In the genomic region with DNA sequence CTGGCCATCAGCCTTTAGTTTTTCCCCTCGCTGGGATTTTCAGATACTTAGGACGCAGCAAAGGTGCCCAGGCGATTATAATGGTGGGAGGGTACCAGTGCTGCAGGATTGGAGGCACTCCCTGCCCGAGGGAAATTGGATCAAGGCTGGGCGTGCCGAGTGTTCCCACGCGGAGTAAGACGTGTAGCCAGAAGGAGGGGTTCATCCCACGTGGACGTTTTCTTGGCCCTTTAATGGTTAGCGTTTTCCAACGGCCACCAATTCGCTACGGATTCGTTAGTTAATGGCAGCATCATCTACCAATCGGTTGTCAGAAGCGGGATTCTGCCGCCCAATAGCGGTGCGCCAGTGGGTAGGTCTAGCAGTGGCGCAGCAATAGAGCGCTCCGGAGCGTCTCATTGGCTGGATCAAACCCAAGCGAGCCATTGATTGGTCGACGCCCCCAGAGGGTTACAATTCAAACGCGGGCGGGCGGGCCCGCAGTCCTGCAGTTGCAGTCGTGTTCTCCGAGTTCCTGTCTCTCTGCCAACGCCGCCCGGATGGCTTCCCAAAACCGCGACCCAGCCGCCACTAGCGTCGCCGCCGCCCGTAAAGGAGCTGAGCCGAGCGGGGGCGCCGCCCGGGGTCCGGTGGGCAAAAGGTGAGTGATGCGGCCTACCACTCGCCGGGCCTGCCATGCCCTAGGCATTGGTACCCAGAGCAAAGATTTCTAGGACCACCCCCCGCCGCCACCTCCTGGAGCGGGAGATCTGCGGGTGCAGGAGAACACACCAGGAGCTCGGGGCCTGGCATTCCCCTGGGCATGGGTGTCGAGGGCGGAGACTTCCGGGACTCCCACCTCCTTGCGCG, we compare ENCODE assay signal across 1 cellular context.
A peak's percentile ranks its signal among the peaks of the same experiment; 100 is the strongest.
TF ChIP-seq lines count a peak whose summit lies in the region.

A gene (plus strand): TSS at position 488 of the 849 bp plus-strand sequence. CDS start 52 bp downstream, at position 540.

TF ChIP-seq in HepG2, 621 proteins besides CTCF, POLR2A, EP300 and RAD21 (continued from another document and continues in another):
- TF ChIP-seq, protein P1, sequence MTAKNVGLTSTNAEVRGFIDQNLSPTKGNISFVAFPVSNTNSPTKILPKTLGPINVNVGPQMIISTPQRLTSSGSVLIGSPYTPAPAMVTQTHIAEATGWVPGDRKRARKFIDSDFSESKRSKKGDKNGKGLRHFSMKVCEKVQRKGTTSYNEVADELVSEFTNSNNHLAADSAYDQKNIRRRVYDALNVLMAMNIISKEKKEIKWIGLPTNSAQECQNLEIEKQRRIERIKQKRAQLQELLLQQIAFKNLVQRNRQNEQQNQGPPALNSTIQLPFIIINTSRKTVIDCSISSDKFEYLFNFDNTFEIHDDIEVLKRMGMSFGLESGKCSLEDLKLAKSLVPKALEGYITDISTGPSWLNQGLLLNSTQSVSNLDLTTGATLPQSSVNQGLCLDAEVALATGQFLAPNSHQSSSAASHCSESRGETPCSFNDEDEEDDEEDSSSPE (CRISPR knock-in tag; IDR thresholded peaks at IDR 0.05) = peak; percentile 99
- TF ChIP-seq ZNF598 (CRISPR knock-in tag; IDR thresholded peaks at IDR 0.05; ENCODE audit: borderline replicate concordance) = no peak; the same call in 1 of the 2 replicates
- TF ChIP-seq, protein P2, sequence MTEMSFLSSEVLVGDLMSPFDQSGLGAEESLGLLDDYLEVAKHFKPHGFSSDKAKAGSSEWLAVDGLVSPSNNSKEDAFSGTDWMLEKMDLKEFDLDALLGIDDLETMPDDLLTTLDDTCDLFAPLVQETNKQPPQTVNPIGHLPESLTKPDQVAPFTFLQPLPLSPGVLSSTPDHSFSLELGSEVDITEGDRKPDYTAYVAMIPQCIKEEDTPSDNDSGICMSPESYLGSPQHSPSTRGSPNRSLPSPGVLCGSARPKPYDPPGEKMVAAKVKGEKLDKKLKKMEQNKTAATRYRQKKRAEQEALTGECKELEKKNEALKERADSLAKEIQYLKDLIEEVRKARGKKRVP (CRISPR knock-in tag; IDR thresholded peaks at IDR 0.05) = peak in 1 of 2 experiments; percentile 73; a peak in 2 of 4 replicates
- TF ChIP-seq, protein P3, sequence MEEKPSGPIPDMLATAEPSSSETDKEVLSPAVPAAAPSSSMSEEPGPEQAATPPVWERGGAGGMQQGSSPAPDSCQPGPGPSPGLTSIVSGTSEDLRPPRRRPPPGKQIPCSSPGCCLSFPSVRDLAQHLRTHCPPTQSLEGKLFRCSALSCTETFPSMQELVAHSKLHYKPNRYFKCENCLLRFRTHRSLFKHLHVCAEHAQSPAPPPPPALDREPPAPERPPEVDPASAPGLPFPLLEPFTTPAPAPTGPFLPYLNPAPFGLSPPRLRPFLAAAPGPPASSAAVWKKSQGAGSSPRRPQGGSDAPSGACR (CRISPR knock-in tag; IDR thresholded peaks at IDR 0.05) = 0 out of 2 replicates have a peak, but pooled peaks have one; percentile 16
- 0 out of 2 replicates have a peak, but pooled peaks have one; percentile 10 for TF ChIP-seq ZNF556 (CRISPR knock-in tag; IDR thresholded peaks at IDR 0.05; ENCODE audit: borderline replicate concordance)
- peak; percentile 89 for TF ChIP-seq ZFY (CRISPR knock-in tag; IDR thresholded peaks at IDR 0.05)
- no peak for TF ChIP-seq TOPORS (CRISPR knock-in tag; IDR thresholded peaks at IDR 0.05)
- 0 out of 2 replicates have a peak, but pooled peaks have one; percentile 22 for TF ChIP-seq CBFB (CRISPR knock-in tag; IDR thresholded peaks at IDR 0.05)
- TF ChIP-seq ZNF781 (CRISPR knock-in tag; IDR thresholded peaks at IDR 0.05; ENCODE audit: borderline replicate concordance, not compliant biosample characterization) = no peak
- TF ChIP-seq RFX5 (IDR thresholded peaks at IDR 0.05; ENCODE audit: low read depth, low read length) = no peak
- TF ChIP-seq SP2 (CRISPR knock-in tag; IDR thresholded peaks at IDR 0.05) = peak; percentile 94
- 0 out of 2 replicates have a peak, but pooled peaks have one; percentile 72 for TF ChIP-seq MXD4 (CRISPR knock-in tag; IDR thresholded peaks at IDR 0.05)
- TF ChIP-seq ONECUT2 (CRISPR knock-in tag; IDR thresholded peaks at IDR 0.05) = no peak
- TF ChIP-seq REPIN1 (CRISPR knock-in tag; IDR thresholded peaks at IDR 0.05; ENCODE audit: borderline replicate concordance, low read depth) = peak; percentile 66
- peak; percentile 26; the same call in 1 of the 2 replicates for TF ChIP-seq JUNB (CRISPR knock-in tag; IDR thresholded peaks at IDR 0.05; ENCODE audit: borderline replicate concordance)
- TF ChIP-seq, protein P4, sequence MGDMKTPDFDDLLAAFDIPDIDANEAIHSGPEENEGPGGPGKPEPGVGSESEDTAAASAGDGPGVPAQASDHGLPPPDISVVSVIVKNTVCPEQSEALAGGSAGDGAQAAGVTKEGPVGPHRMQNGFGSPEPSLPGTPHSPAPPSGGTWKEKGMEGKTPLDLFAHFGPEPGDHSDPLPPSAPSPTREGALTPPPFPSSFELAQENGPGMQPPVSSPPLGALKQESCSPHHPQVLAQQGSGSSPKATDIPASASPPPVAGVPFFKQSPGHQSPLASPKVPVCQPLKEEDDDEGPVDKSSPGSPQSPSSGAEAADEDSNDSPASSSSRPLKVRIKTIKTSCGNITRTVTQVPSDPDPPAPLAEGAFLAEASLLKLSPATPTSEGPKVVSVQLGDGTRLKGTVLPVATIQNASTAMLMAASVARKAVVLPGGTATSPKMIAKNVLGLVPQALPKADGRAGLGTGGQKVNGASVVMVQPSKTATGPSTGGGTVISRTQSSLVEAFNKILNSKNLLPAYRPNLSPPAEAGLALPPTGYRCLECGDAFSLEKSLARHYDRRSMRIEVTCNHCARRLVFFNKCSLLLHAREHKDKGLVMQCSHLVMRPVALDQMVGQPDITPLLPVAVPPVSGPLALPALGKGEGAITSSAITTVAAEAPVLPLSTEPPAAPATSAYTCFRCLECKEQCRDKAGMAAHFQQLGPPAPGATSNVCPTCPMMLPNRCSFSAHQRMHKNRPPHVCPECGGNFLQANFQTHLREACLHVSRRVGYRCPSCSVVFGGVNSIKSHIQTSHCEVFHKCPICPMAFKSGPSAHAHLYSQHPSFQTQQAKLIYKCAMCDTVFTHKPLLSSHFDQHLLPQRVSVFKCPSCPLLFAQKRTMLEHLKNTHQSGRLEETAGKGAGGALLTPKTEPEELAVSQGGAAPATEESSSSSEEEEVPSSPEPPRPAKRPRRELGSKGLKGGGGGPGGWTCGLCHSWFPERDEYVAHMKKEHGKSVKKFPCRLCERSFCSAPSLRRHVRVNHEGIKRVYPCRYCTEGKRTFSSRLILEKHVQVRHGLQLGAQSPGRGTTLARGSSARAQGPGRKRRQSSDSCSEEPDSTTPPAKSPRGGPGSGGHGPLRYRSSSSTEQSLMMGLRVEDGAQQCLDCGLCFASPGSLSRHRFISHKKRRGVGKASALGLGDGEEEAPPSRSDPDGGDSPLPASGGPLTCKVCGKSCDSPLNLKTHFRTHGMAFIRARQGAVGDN (CRISPR knock-in tag; IDR thresholded peaks at IDR 0.05) = peak; percentile 87
- peak; percentile 75 for TF ChIP-seq ZSCAN21 (CRISPR knock-in tag; IDR thresholded peaks at IDR 0.05; ENCODE audit: borderline replicate concordance)
- peak; percentile 75; the same call in 1 of the 2 replicates for TF ChIP-seq ZNF816 (CRISPR knock-in tag; IDR thresholded peaks at IDR 0.05; ENCODE audit: borderline replicate concordance)
- TF ChIP-seq ZNF749 (CRISPR knock-in tag; IDR thresholded peaks at IDR 0.05; ENCODE audit: borderline replicate concordance) = peak; percentile 91; the same call in 1 of the 2 replicates
- 0 out of 2 replicates have a peak, but pooled peaks have one; percentile 65 for TF ChIP-seq GATAD1 (CRISPR knock-in tag; IDR thresholded peaks at IDR 0.05)
- TF ChIP-seq SNAI1 (CRISPR knock-in tag; IDR thresholded peaks at IDR 0.05; ENCODE audit: borderline replicate concordance) = no peak
- TF ChIP-seq, protein P5, sequence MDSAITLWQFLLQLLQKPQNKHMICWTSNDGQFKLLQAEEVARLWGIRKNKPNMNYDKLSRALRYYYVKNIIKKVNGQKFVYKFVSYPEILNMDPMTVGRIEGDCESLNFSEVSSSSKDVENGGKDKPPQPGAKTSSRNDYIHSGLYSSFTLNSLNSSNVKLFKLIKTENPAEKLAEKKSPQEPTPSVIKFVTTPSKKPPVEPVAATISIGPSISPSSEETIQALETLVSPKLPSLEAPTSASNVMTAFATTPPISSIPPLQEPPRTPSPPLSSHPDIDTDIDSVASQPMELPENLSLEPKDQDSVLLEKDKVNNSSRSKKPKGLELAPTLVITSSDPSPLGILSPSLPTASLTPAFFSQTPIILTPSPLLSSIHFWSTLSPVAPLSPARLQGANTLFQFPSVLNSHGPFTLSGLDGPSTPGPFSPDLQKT (CRISPR knock-in tag; IDR thresholded peaks at IDR 0.05; ENCODE audit: borderline replicate concordance) = no peak
- TF ChIP-seq SIX1 (CRISPR knock-in tag; IDR thresholded peaks at IDR 0.05; ENCODE audit: borderline replicate concordance) = no peak
- TF ChIP-seq, protein P6, sequence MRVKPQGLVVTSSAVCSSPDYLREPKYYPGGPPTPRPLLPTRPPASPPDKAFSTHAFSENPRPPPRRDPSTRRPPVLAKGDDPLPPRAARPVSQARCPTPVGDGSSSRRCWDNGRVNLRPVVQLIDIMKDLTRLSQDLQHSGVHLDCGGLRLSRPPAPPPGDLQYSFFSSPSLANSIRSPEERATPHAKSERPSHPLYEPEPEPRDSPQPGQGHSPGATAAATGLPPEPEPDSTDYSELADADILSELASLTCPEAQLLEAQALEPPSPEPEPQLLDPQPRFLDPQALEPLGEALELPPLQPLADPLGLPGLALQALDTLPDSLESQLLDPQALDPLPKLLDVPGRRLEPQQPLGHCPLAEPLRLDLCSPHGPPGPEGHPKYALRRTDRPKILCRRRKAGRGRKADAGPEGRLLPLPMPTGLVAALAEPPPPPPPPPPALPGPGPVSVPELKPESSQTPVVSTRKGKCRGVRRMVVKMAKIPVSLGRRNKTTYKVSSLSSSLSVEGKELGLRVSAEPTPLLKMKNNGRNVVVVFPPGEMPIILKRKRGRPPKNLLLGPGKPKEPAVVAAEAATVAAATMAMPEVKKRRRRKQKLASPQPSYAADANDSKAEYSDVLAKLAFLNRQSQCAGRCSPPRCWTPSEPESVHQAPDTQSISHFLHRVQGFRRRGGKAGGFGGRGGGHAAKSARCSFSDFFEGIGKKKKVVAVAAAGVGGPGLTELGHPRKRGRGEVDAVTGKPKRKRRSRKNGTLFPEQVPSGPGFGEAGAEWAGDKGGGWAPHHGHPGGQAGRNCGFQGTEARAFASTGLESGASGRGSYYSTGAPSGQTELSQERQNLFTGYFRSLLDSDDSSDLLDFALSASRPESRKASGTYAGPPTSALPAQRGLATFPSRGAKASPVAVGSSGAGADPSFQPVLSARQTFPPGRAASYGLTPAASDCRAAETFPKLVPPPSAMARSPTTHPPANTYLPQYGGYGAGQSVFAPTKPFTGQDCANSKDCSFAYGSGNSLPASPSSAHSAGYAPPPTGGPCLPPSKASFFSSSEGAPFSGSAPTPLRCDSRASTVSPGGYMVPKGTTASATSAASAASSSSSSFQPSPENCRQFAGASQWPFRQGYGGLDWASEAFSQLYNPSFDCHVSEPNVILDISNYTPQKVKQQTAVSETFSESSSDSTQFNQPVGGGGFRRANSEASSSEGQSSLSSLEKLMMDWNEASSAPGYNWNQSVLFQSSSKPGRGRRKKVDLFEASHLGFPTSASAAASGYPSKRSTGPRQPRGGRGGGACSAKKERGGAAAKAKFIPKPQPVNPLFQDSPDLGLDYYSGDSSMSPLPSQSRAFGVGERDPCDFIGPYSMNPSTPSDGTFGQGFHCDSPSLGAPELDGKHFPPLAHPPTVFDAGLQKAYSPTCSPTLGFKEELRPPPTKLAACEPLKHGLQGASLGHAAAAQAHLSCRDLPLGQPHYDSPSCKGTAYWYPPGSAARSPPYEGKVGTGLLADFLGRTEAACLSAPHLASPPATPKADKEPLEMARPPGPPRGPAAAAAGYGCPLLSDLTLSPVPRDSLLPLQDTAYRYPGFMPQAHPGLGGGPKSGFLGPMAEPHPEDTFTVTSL (CRISPR knock-in tag; IDR thresholded peaks at IDR 0.05; ENCODE audit: borderline replicate concordance) = no peak
- no peak for TF ChIP-seq MIER3 (CRISPR knock-in tag; IDR thresholded peaks at IDR 0.05; ENCODE audit: borderline replicate concordance)
- TF ChIP-seq, protein P7, sequence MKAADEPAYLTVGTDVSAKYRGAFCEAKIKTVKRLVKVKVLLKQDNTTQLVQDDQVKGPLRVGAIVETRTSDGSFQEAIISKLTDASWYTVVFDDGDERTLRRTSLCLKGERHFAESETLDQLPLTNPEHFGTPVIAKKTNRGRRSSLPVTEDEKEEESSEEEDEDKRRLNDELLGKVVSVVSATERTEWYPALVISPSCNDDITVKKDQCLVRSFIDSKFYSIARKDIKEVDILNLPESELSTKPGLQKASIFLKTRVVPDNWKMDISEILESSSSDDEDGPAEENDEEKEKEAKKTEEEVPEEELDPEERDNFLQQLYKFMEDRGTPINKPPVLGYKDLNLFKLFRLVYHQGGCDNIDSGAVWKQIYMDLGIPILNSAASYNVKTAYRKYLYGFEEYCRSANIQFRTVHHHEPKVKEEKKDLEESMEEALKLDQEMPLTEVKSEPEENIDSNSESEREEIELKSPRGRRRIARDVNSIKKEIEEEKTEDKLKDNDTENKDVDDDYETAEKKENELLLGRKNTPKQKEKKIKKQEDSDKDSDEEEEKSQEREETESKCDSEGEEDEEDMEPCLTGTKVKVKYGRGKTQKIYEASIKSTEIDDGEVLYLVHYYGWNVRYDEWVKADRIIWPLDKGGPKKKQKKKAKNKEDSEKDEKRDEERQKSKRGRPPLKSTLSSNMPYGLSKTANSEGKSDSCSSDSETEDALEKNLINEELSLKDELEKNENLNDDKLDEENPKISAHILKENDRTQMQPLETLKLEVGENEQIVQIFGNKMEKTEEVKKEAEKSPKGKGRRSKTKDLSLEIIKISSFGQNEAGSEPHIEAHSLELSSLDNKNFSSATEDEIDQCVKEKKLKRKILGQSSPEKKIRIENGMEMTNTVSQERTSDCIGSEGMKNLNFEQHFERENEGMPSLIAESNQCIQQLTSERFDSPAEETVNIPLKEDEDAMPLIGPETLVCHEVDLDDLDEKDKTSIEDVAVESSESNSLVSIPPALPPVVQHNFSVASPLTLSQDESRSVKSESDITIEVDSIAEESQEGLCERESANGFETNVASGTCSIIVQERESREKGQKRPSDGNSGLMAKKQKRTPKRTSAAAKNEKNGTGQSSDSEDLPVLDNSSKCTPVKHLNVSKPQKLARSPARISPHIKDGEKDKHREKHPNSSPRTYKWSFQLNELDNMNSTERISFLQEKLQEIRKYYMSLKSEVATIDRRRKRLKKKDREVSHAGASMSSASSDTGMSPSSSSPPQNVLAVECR (CRISPR knock-in tag; IDR thresholded peaks at IDR 0.05; ENCODE audit: borderline replicate concordance) = peak; percentile 99
- no peak for TF ChIP-seq DNMT3B (CRISPR knock-in tag; conservative IDR thresholded peaks at IDR 0.05)
- peak; percentile 81 for TF ChIP-seq ZNF160 (CRISPR knock-in tag; IDR thresholded peaks at IDR 0.05)
- TF ChIP-seq, protein P8, sequence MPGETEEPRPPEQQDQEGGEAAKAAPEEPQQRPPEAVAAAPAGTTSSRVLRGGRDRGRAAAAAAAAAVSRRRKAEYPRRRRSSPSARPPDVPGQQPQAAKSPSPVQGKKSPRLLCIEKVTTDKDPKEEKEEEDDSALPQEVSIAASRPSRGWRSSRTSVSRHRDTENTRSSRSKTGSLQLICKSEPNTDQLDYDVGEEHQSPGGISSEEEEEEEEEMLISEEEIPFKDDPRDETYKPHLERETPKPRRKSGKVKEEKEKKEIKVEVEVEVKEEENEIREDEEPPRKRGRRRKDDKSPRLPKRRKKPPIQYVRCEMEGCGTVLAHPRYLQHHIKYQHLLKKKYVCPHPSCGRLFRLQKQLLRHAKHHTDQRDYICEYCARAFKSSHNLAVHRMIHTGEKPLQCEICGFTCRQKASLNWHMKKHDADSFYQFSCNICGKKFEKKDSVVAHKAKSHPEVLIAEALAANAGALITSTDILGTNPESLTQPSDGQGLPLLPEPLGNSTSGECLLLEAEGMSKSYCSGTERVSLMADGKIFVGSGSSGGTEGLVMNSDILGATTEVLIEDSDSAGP (CRISPR knock-in tag; IDR thresholded peaks at IDR 0.05; ENCODE audit: borderline replicate concordance) = peak; percentile 94
